9 cellular contexts compared by ENCODE assay signal in genomic region chr4:40736910-40737309, GRCh38. TPM values are rescaled to one million over a fixed set of nuclear protein-coding genes. Genes with fewer than 3 reads are reported as not detected.
A peak's percentile ranks its signal among the peaks of the same experiment; 100 is the strongest.
DNase-seq lines count a peak whose midpoint lies in the region; ATAC-seq, FAIRE-seq and TF ChIP-seq lines count a peak whose summit lies in the region.
"Had no signal": no experiment of that assay in that cellular context is flagged by ENCODE, and none has a peak within 500 bp of the region (broad histone marks: within the 10 kb centered on the region; RNA-seq: fewer than 3 reads in every experiment).

No MANE protein-coding gene starts in this region.

- TF ChIP-seq POLR2A in H1 (IDR thresholded peaks at IDR 0.05; ENCODE audit: control extremely low read depth in 1 of 2, low read depth in 2 of 2, low read length in 2 of 2) (no peak), GM12891 (IDR thresholded peaks at IDR 0.05; ENCODE audit: low read depth, low read length) (no peak)

- H3K4me1 ChIP-seq in H1 (replicated peaks in 1 of 4; ENCODE audit: control insufficient read depth in 3 of 4, insufficient read depth in 4 of 4, low read length in 3 of 4) (peaks cover 0 to 2% (median 0%) of the 10 kb centered on the region in 4 experiments; a peak in 1 of 7 replicates), psoas muscle (no peaks in the 10 kb centered on the region)

- no peak overlapping the region for H3K4ac ChIP-seq in H1 (replicated peaks; ENCODE audit: insufficient read length, low read depth, low read length)

- H3K4me2 ChIP-seq in H1 (ENCODE audit: insufficient read depth in 1 of 2, low read depth in 2 of 2, low read length in 2 of 2), result no peak overlapping the region

- H2BK5ac ChIP-seq in H1 (ENCODE audit: low read depth, low read length), result no peak overlapping the region

- WGBS in H1 (ENCODE audit: extremely low coverage in 1 of 2, insufficient coverage in 1 of 2, insufficient read length in 1 of 2, insufficient replicate concordance in 2 of 2, low coverage in 1 of 2, low lambda C conversion rate in 2 of 2, missing lambda C conversion rate in 1 of 2), 2 experiments, result 89% methylated on average over 1 of the region's 1 CpG; no CpG with 5 or more reads in 1 of the 2 experiments
- WGBS in psoas muscle, 3 donors, result 96 to 98% (median 96%) methylated on average over 1 of the region's 1 CpG

- H3K9ac ChIP-seq in H1 (replicated peaks in 1 of 4; ENCODE audit: extremely low read depth in 1 of 4, low read depth in 3 of 4, low read length in 3 of 4), result no peak overlapping the region

- no peak for FAIRE-seq in H1 (lab: Jason Lieb, UNC)
- FAIRE-seq in GM12891 (lab: Jason Lieb, UNC), result no peak
- FAIRE-seq: colon had no signal

- no peak overlapping the region for H4K5ac ChIP-seq in H1 (ENCODE audit: insufficient read length, low read depth, low read length)

- no peak overlapping the region for H2BK12ac ChIP-seq in H1 (ENCODE audit: low read depth, low read length)

- H3K36me3 ChIP-seq in H1 (ENCODE audit: control insufficient read depth in 2 of 4, insufficient read depth in 4 of 4, low read length in 3 of 4) (no peaks in the 10 kb centered on the region), psoas muscle (ENCODE audit: insufficient read depth in 1 of 2, low read depth in 1 of 2) (no peaks in the 10 kb centered on the region)

- H3K23me2 ChIP-seq in H1 (ENCODE audit: low read depth, low read length), result no peaks in the 10 kb centered on the region

- H2AK5ac ChIP-seq in H1 (ENCODE audit: low read depth, low read length), result no peak overlapping the region

- TF ChIP-seq RAD21 in H1 (IDR thresholded peaks at IDR 0.05 in 1 of 2, conservative IDR thresholded peaks at IDR 0.05 in 1 of 2; ENCODE audit: low read depth in 2 of 2, low read length in 2 of 2), result peak; percentile 67 to 72

- H4K91ac ChIP-seq in H1 (replicated peaks; ENCODE audit: insufficient read length, low read length), result no peak overlapping the region

- no peak overlapping the region for H3K56ac ChIP-seq in H1 (replicated peaks; ENCODE audit: insufficient read length, low read depth, low read length)

- H3K9me3 ChIP-seq in H1 (ENCODE audit: insufficient read depth in 2 of 2, low read depth in 1 of 2, low read length in 1 of 2) (no peaks in the 10 kb centered on the region), psoas muscle (no peaks in the 10 kb centered on the region)

- H3K27me3 ChIP-seq in H1 (replicated peaks in 1 of 4; ENCODE audit: control insufficient read depth in 3 of 4, extremely low read depth in 1 of 4, insufficient read depth in 3 of 4, low read length in 3 of 4) (no peaks in the 10 kb centered on the region), psoas muscle (ENCODE audit: insufficient read depth in 3 of 3, low read length in 2 of 3) (no peaks in the 10 kb centered on the region)

- CTCF ChIA-PET in H1 (lab: Charles Lee; ENCODE audit: partially characterized antibody), result interaction anchor here (0.8 to 1.9 kb wide), 7 partner anchors 13 to 120 kb away, joined by 3 to 13 read pairs (median 3); partner anchors contain the start of gene NSUN7

- no peak for TF ChIP-seq EP300 in H1 (IDR thresholded peaks at IDR 0.05; ENCODE audit: borderline replicate concordance in 1 of 2, low read depth in 2 of 2, low read length in 2 of 2)

- H3K23ac ChIP-seq in H1 (ENCODE audit: insufficient read length), result no peak overlapping the region

- no peak overlapping the region for H3K18ac ChIP-seq in H1 (ENCODE audit: extremely low read depth, low read length)

- ATAC-seq in GM21723 (IDR thresholded peaks at IDR 0.05; ENCODE audit: unreplicated experiment), result peak; percentile 57
- ATAC-seq in psoas muscle, result peak in 1 of 4 donors; percentile 49
- ATAC-seq in GM21786 (IDR thresholded peaks at IDR 0.05; ENCODE audit: unreplicated experiment), result no peak
- ATAC-seq in HG02678 (IDR thresholded peaks at IDR 0.05; ENCODE audit: unreplicated experiment), result no peak

- no peak overlapping the region for H3K14ac ChIP-seq in H1 (ENCODE audit: insufficient read length)

- H4K20me1 ChIP-seq in H1 (replicated peaks in 1 of 2; ENCODE audit: control insufficient read depth in 1 of 2, insufficient read depth in 2 of 2, low read length in 2 of 2), result no peaks in the 10 kb centered on the region

- no peaks in the 10 kb centered on the region for H3K79me2 ChIP-seq in H1 (ENCODE audit: control insufficient read depth in 1 of 2, insufficient read depth in 2 of 2, low read length in 2 of 2)

- H2BK15ac ChIP-seq in H1 (ENCODE audit: low read length), result no peak overlapping the region

- H2AFZ ChIP-seq in H1 (ENCODE audit: low read length), result no peak overlapping the region

- H3K79me1 ChIP-seq in H1 (ENCODE audit: low read depth, low read length), result no peaks in the 10 kb centered on the region

- TF ChIP-seq CTCF in H1 (IDR thresholded peaks at IDR 0.05; ENCODE audit: control extremely low read depth in 1 of 3, insufficient read depth in 1 of 3, low read depth in 1 of 3, low read length in 3 of 3) (peak in 2 of 3 experiments; percentile 32 to 33; a peak in 2 of 4 replicates), psoas muscle (IDR thresholded peaks at IDR 0.05) (peak; percentile 39)

- intact Hi-C loops in psoas muscle (cut with DNase I), result loop anchor here in 1 of 2 donors (5.0 to 10.0 kb wide), 2 partner anchors 108 to 160 kb away; no protein-coding TSS in a partner anchor

- no peak overlapping the region for H2BK20ac ChIP-seq in H1 (ENCODE audit: low read length)

- no peak overlapping the region for H2BK120ac ChIP-seq in H1 (replicated peaks; ENCODE audit: low read depth, low read length)

- DNase-seq in AML-193 (lab: John Stamatoyannopoulos, UW) (peak; percentile 42 to 48), NCI-H2227 (lab: John Stamatoyannopoulos, UW; ENCODE audit: unreplicated experiment) (peak; percentile 21), H1 (ENCODE audit: low read depth in 1 of 2, low spot score in 2 of 2) (no peak), psoas muscle (no peak), GM12891 (ENCODE audit: insufficient read length, low spot score) (no peak)

- POLR2A ChIA-PET in H1 (lab: Charles Lee; ENCODE audit: partially characterized antibody), result interaction anchor here (0.7 to 1.2 kb wide), 2 partner anchors 9 to 89 kb away, joined by 3 to 4 read pairs; no protein-coding TSS in a partner anchor

- H3K27ac ChIP-seq in H1 (ENCODE audit: low read depth, low read length) (no peak overlapping the region), psoas muscle (no peak overlapping the region)

- no peak overlapping the region for H4K8ac ChIP-seq in H1 (ENCODE audit: extremely low read depth, insufficient read depth, low read length)

- H3K4me3 ChIP-seq in H1 (ENCODE audit: extremely low read depth in 1 of 4, insufficient read depth in 2 of 4, low read depth in 3 of 4, low read length in 4 of 4) (no peak overlapping the region), psoas muscle (no peak overlapping the region)

TF ChIP-seq in H1, 55 proteins besides CTCF, POLR2A, EP300 and RAD21 (continues in another document):
- no peak for TF ChIP-seq CBX5 (IDR thresholded peaks at IDR 0.05; ENCODE audit: low read depth, low read length)
- TF ChIP-seq SUZ12 (IDR thresholded peaks at IDR 0.05; ENCODE audit: low read length), result no peak
- no peak for TF ChIP-seq GABPA (IDR thresholded peaks at IDR 0.05; ENCODE audit: borderline replicate concordance, insufficient read depth, low read length)
- no peak for TF ChIP-seq JUN (IDR thresholded peaks at IDR 0.05; ENCODE audit: low read depth, low read length)
- TF ChIP-seq TAF1 (IDR thresholded peaks at IDR 0.05; ENCODE audit: low read depth, low read length), result no peak
- TF ChIP-seq BRCA1 (IDR thresholded peaks at IDR 0.05; ENCODE audit: low read depth, low read length), result no peak
- TF ChIP-seq CHD1 (IDR thresholded peaks at IDR 0.05; ENCODE audit: low read depth, low read length), result no peak
- TF ChIP-seq FOSL1 (IDR thresholded peaks at IDR 0.05; ENCODE audit: insufficient read depth, low read depth, low read length), result no peak
- no peak for TF ChIP-seq TCF12 (IDR thresholded peaks at IDR 0.05; ENCODE audit: low read depth, low read length)
- TF ChIP-seq MAFK (IDR thresholded peaks at IDR 0.05; ENCODE audit: low read depth, low read length), result no peak
- TF ChIP-seq KDM1A (IDR thresholded peaks at IDR 0.05; ENCODE audit: borderline replicate concordance, low read length), result no peak
- no peak for TF ChIP-seq RFX5 (IDR thresholded peaks at IDR 0.05; ENCODE audit: borderline replicate concordance, low read depth, low read length)

TF ChIP-seq in GM12891, 5 proteins besides CTCF, POLR2A, EP300 and RAD21:
- TF ChIP-seq TAF1 (IDR thresholded peaks at IDR 0.05; ENCODE audit: low read depth, low read length) (no peak), POU2F2 (IDR thresholded peaks at IDR 0.05; ENCODE audit: low read depth, low read length) (no peak), POLR2AphosphoS5 (IDR thresholded peaks at IDR 0.05; ENCODE audit: low read depth, low read length) (no peak), SPI1 (IDR thresholded peaks at IDR 0.05; ENCODE audit: low read depth, low read length) (no peak), PAX5 (IDR thresholded peaks at IDR 0.05; ENCODE audit: insufficient read depth, low read length, severe bottlenecking) (no peak)

RNA-seq across cellular contexts. Expression of gene NSUN7, which starts 12.8 kb away (rescaled TPM):
- total RNA-seq in H1 (2021; fragmentation: NEBNext Ultra II Directional; extraction: Animal tissue kit (Norgen Biotek cat#: 25700)), result 24.4 and 26.3 TPM in 2 replicates
- polyA plus RNA-seq in H1 (2011; rRNA removed) (8.8 and 9.6 TPM in 2 replicates), psoas muscle (under 1 TPM in 1 of 3 donors, not detected in 2; 0.03 TPM)
- polyA plus RNA-seq in H1 (2011; cell fraction: cytosol; rRNA removed), result 14.1 TPM
- 13.6 TPM for polyA plus RNA-seq in H1 (2011; cell fraction: nucleus; rRNA removed)
- 11.0 to 17.0 TPM (median 13.0 TPM) in 4 replicates for polyA plus RNA-seq in H1 (2012, experiment 1 of 2)
- 6.5 TPM for polyA plus RNA-seq in H1 (2012, experiment 2 of 2)
- 14.6 TPM for polyA plus RNA-seq in H1 (2013, experiment 1 of 2)
- 13.1 TPM for polyA plus RNA-seq in H1 (2013, experiment 2 of 2)
- polyA minus RNA-seq in H1 (2011; rRNA and poly(A)+ RNA removed), result 14.6 and 15.0 TPM in 2 replicates
- 18.8 TPM for polyA minus RNA-seq in H1 (2011; cell fraction: cytosol; rRNA and poly(A)+ RNA removed)
- polyA minus RNA-seq in H1 (2011; cell fraction: nucleus; rRNA and poly(A)+ RNA removed), result 28.4 TPM
- total RNA-seq in psoas muscle, result under 1 TPM in 2 of 4 donors, not detected in 2; 0.11 to 0.39 TPM
- 0.24 TPM for polyA plus RNA-seq in GM12891 (2012; ENCODE audit: low read depth, missing spikeins)

Comparison
In these comparisons a context has a peak if more than half of its experiments do, and no peak if none do; other contexts are left out.
1. DNase-seq: peak in AML-193 (2 of 2) and NCI-H2227 (single experiment); none in H1 (0 of 2), psoas muscle (0 of 2) and GM12891 (single experiment).
2. RNA of gene NSUN7, which starts 12.8 kb away (total RNA-seq): 24.4 to 26.3 TPM in H1; 0.11 to 0.39 TPM in psoas muscle; every median in the first group is over 10 times any median in the second.